Comparison of ENCODE assay signal across 8 cellular contexts in genomic region chr3:119637679-119638525, GRCh38. TPM values are rescaled to one million over a fixed set of nuclear protein-coding genes. Genes with fewer than 3 reads are reported as not detected.
DNase-seq lines count a peak whose midpoint lies in the region; ATAC-seq and FAIRE-seq lines count a peak whose summit lies in the region.

No MANE protein-coding gene starts in this region.

- H3K27me3 ChIP-seq in small intestine (ENCODE audit: control insufficient read depth in 2 of 2, insufficient read depth in 2 of 2, low read length in 2 of 2), result no peaks in the 10 kb centered on the region

- no peak for FAIRE-seq in urothelium cell line (lab: Jason Lieb, UNC)
- FAIRE-seq in small intestine (lab: Jason Lieb, UNC), result no peak

- H3K36me3 ChIP-seq in small intestine (ENCODE audit: control insufficient read depth in 2 of 2, insufficient read depth in 2 of 2, low read length in 2 of 2), result no peaks in the 10 kb centered on the region

- H3K4me1 ChIP-seq in small intestine (ENCODE audit: control insufficient read depth in 2 of 2, insufficient read depth in 1 of 2, low read depth in 1 of 2, low read length in 1 of 2), result peaks cover 0 to 6% of the 10 kb centered on the region in 2 donors

- 69 to 89% (median 83%) methylated on average over 7 of the region's 7 CpGs for WGBS in small intestine, 3 donors

- H3K27ac ChIP-seq in small intestine (ENCODE audit: low read depth in 1 of 2, low read length in 1 of 2), result peak overlapping the region in 1 of 2 donors; percentile 96

- H3K4me3 ChIP-seq in small intestine (ENCODE audit: low read depth in 1 of 2, low read length in 2 of 2), result no peak overlapping the region

- DNase-seq in GDM1 (lab: John Stamatoyannopoulos, UW), result peak; percentile 66
- DNase-seq in HK-2 (ENCODE audit: unreplicated experiment), result peak; percentile 41
- DNase-seq in amniotic stem cell (lab: John Stamatoyannopoulos, UW), result peak; percentile 43
- DNase-seq in kidney tubule cell (ENCODE audit: low spot score), result peak; percentile 94
- peak; percentile 72 for DNase-seq in urothelium cell line (ENCODE audit: low spot score)
- no peak for DNase-seq in epidermal melanocyte (ENCODE audit: insufficient read length, low spot score)
- no peak for DNase-seq in small intestine

- no peaks in the 10 kb centered on the region for H3K9me3 ChIP-seq in small intestine (ENCODE audit: control insufficient read depth, low read depth)

- ATAC-seq in GM21390 (IDR thresholded peaks at IDR 0.05; ENCODE audit: unreplicated experiment), result peak; percentile 43

RNA-seq across cellular contexts. Expression of gene POPDC2, which starts 22.5 kb away (rescaled TPM):
- polyA plus RNA-seq in small intestine, result 1 to 10 TPM; 1.8 to 8.6 (median 2.0) TPM

RNA-seq across cellular contexts. Expression of gene COX17, which starts 39.3 kb away (rescaled TPM):
- 100 to 1,000 TPM; 101 to 313 (median 221) TPM for polyA plus RNA-seq in small intestine

RNA-seq across cellular contexts. Expression of gene PLA1A, which starts 40.2 kb away (rescaled TPM):
- polyA plus RNA-seq in small intestine, result 1 to 10 TPM in 1 of 3 donors, not detected in 2; 5.0 TPM

RNA-seq across cellular contexts. Expression of gene ADPRH, which starts 58.6 kb away (rescaled TPM):
- polyA plus RNA-seq in small intestine, result 1 to 10 TPM in 2 of 3 donors, under 1 TPM in 1; 0.89 to 5.4 (median 1.4) TPM

Comparison
In these comparisons a context has a peak if more than half of its experiments do, and no peak if none do; other contexts are left out.
1. DNase-seq: peak in GDM1 (single experiment), HK-2 (single experiment), amniotic stem cell (single experiment), kidney tubule cell (single experiment) and urothelium cell line (single experiment); none in epidermal melanocyte (single experiment) and small intestine (single experiment).